Comparison of ENCODE assay signal across 21 cellular contexts in the genomic region with DNA sequence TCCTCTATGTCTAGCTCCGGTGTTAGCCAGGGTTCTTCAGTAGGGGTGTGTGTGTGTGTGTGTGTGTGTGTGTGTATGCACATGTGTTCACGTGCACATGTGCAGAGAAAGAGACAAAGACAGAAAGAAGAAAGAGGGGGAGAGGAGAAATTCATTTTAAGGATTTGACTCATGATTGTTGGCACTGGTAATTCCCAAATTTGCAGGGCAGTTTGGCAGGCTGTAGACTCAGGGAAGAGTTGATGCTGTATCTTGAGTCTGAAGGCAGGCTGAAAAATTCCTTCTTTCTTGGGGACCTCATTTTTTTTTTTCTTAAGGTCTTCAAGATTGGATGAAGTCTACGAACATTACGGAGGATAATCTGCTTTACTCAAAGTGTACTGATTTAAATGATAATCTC.
DNase-seq lines count a peak whose midpoint lies in the region; ATAC-seq, FAIRE-seq and TF ChIP-seq lines count a peak whose summit lies in the region.
"Had no signal": no experiment of that assay in that cellular context is flagged by ENCODE, and none has a peak within 500 bp of the region (broad histone marks: within the 10 kb centered on the region; RNA-seq: fewer than 3 reads in every experiment).

No MANE protein-coding gene starts in this region.

- TF ChIP-seq CTCF in Calu3 (IDR thresholded peaks at IDR 0.05; ENCODE audit: unreplicated experiment) (no peak), H1 (IDR thresholded peaks at IDR 0.05; ENCODE audit: control extremely low read depth in 1 of 3, insufficient read depth in 1 of 3, low read depth in 1 of 3, low read length in 3 of 3) (no peak), mesothelial cell of epicardium (IDR thresholded peaks at IDR 0.05; ENCODE audit: unreplicated experiment) (no peak), OCI-LY7 (conservative IDR thresholded peaks at IDR 0.05; ENCODE audit: low read length) (no peak)

- H3K9me3 Mint-ChIP-seq in Calu3 (ENCODE audit: low read depth, unreplicated experiment) (peaks cover 9% of the 10 kb centered on the region), mesothelial cell of epicardium (peaks cover 4% of the 10 kb centered on the region)

- H3K27ac ChIP-seq in H1 (ENCODE audit: low read depth, low read length) (no peak overlapping the region), OCI-LY7 (ENCODE audit: low read depth, low read length, poor library complexity, severe bottlenecking) (no peak overlapping the region)
- H3K27ac ChIP-seq: C4-2B had no signal

- H2AK5ac ChIP-seq in H1 (ENCODE audit: low read depth, low read length): no peak overlapping the region

- H2BK12ac ChIP-seq in H1 (ENCODE audit: low read depth, low read length): no peak overlapping the region

- peaks cover 3% of the 10 kb centered on the region; the same call in 1 of the 2 replicates for H3K23me2 ChIP-seq in H1 (ENCODE audit: low read depth, low read length)

- H2AFZ ChIP-seq in H1 (ENCODE audit: low read length) (peak overlapping the region; percentile 32; the same call in 1 of the 2 replicates), OCI-LY7 (ENCODE audit: low read length) (no peak overlapping the region)

- H3K4ac ChIP-seq in H1 (replicated peaks; ENCODE audit: insufficient read length, low read depth, low read length): no peak overlapping the region

- H2BK5ac ChIP-seq in H1 (ENCODE audit: low read depth, low read length): no peak overlapping the region

- TF ChIP-seq EP300 in H1 (IDR thresholded peaks at IDR 0.05; ENCODE audit: borderline replicate concordance in 1 of 2, low read depth in 2 of 2, low read length in 2 of 2): no peak

- H3K9ac ChIP-seq in H1 (replicated peaks in 1 of 4; ENCODE audit: extremely low read depth in 1 of 4, low read depth in 3 of 4, low read length in 3 of 4): no peak overlapping the region

- no peak for TF ChIP-seq POLR2A in H1 (IDR thresholded peaks at IDR 0.05; ENCODE audit: control extremely low read depth in 1 of 2, low read depth in 2 of 2, low read length in 2 of 2)

- H4K5ac ChIP-seq in H1 (ENCODE audit: insufficient read length, low read depth, low read length): no peak overlapping the region

- H3K4me2 ChIP-seq in H1 (ENCODE audit: insufficient read depth in 1 of 2, low read depth in 2 of 2, low read length in 2 of 2) (no peak overlapping the region), OCI-LY7 (ENCODE audit: low read length) (no peak overlapping the region)

- H3K4me1 Mint-ChIP-seq in Calu3 (ENCODE audit: low read depth, unreplicated experiment) (peaks cover 35% of the 10 kb centered on the region), mesothelial cell of epicardium (peaks cover 37% of the 10 kb centered on the region)
- H3K4me1 Mint-ChIP-seq: CD4-positive, alpha-beta memory T cell; IgD-negative memory B cell had no signal

- 84% methylated on average over 4 of the region's 4 CpGs; no CpG with 5 or more reads in 1 of the 2 experiments for WGBS in H1 (ENCODE audit: extremely low coverage in 1 of 2, insufficient coverage in 1 of 2, insufficient read length in 1 of 2, insufficient replicate concordance in 2 of 2, low coverage in 1 of 2, low lambda C conversion rate in 2 of 2, missing lambda C conversion rate in 1 of 2), 2 experiments

- POLR2A ChIA-PET in H1 (lab: Charles Lee; ENCODE audit: partially characterized antibody): no interaction called here
- POLR2A ChIA-PET in OCI-LY7 (lab: Charles Lee): no interaction called here

- no peak overlapping the region for H3K4me3 ChIP-seq in H1 (ENCODE audit: extremely low read depth in 1 of 4, insufficient read depth in 2 of 4, low read depth in 3 of 4, low read length in 4 of 4)
- no peak overlapping the region for H3K4me3 ChIP-seq in OCI-LY7 (ENCODE audit: low read depth, low read length, poor library complexity, severe bottlenecking)

- H4K20me1 ChIP-seq in H1 (replicated peaks in 1 of 2; ENCODE audit: control insufficient read depth in 1 of 2, insufficient read depth in 2 of 2, low read length in 2 of 2): no peaks in the 10 kb centered on the region
- no peaks in the 10 kb centered on the region for H4K20me1 ChIP-seq in OCI-LY7 (ENCODE audit: insufficient read depth, low read length)

- H3K36me3 Mint-ChIP-seq in Calu3 (ENCODE audit: insufficient read depth, unreplicated experiment) (peaks cover 5% of the 10 kb centered on the region), mesothelial cell of epicardium (no peaks in the 10 kb centered on the region)
- H3K36me3 Mint-ChIP-seq: CD4-positive, alpha-beta memory T cell had no signal

- TF ChIP-seq RAD21 in H1 (IDR thresholded peaks at IDR 0.05 in 1 of 2, conservative IDR thresholded peaks at IDR 0.05 in 1 of 2; ENCODE audit: low read depth in 2 of 2, low read length in 2 of 2): no peak

- CTCF ChIA-PET in Calu3 (lab: Charles Lee) (no interaction called here), H1 (lab: Charles Lee; ENCODE audit: partially characterized antibody) (no interaction called here), OCI-LY7 (lab: Charles Lee; ENCODE audit: unreplicated experiment) (no interaction called here)

- H2BK120ac ChIP-seq in H1 (replicated peaks; ENCODE audit: low read depth, low read length): no peak overlapping the region

- no peak for DNase-seq in Calu3
- DNase-seq in H1 (ENCODE audit: low read depth in 1 of 2, low spot score in 2 of 2): no peak
- no peak for DNase-seq in mesothelial cell of epicardium (ENCODE audit: low spot score in 2 of 2, unreplicated experiment in 2 of 2)
- DNase-seq in superior temporal gyrus (ENCODE audit: extremely low spot score): peak; percentile 8
- no peak for DNase-seq in GM19240 (ENCODE audit: insufficient read length, low spot score)
- DNase-seq in OCI-LY7 (ENCODE audit: low spot score): no peak
- DNase-seq: ACHN; CD4-positive, alpha-beta memory T cell; DMS153; DMS79 treated with DMSO at 0.1 percent for 48 hours; EL; KG1 had no signal

- H3K9me3 ChIP-seq in H1 (ENCODE audit: insufficient read depth in 2 of 2, low read depth in 1 of 2, low read length in 1 of 2): peaks cover 0 to 2% of the 10 kb centered on the region in 2 experiments; a peak in 1 of 4 replicates
- no peaks in the 10 kb centered on the region for H3K9me3 ChIP-seq in OCI-LY7 (ENCODE audit: low read length)

- peak overlapping the region; percentile 24 for H3K27ac Mint-ChIP-seq in Calu3 (ENCODE audit: unreplicated experiment)
- peak overlapping the region; percentile 50 for H3K27ac Mint-ChIP-seq in mesothelial cell of epicardium
- H3K27ac Mint-ChIP-seq: B cell; CD4-positive, alpha-beta memory T cell; IgD-negative memory B cell had no signal

- H3K27me3 ChIP-seq in H1 (replicated peaks in 1 of 4; ENCODE audit: control insufficient read depth in 3 of 4, extremely low read depth in 1 of 4, insufficient read depth in 3 of 4, low read length in 3 of 4): no peaks in the 10 kb centered on the region

- H3K79me2 ChIP-seq in H1 (ENCODE audit: control insufficient read depth in 1 of 2, insufficient read depth in 2 of 2, low read length in 2 of 2): no peaks in the 10 kb centered on the region
- H3K79me2 ChIP-seq in OCI-LY7 (ENCODE audit: insufficient read depth, low read depth, low read length): no peaks in the 10 kb centered on the region

- no peak overlapping the region for H3K18ac ChIP-seq in H1 (ENCODE audit: extremely low read depth, low read length)

- no peak overlapping the region for H3K14ac ChIP-seq in H1 (ENCODE audit: insufficient read length)

- intact Hi-C loops in Calu3 (cut with micrococcal nuclease; ENCODE audit: unreplicated experiment) (no loop called here), OCI-LY7 (cut with micrococcal nuclease; ENCODE audit: unreplicated experiment) (no loop called here)

- ATAC-seq in HG03469 (IDR thresholded peaks at IDR 0.05; ENCODE audit: unreplicated experiment): no peak
- ATAC-seq: HCT116 had no signal

- no peak overlapping the region for H4K8ac ChIP-seq in H1 (ENCODE audit: extremely low read depth, insufficient read depth, low read length)

- H3K36me3 ChIP-seq in H1 (ENCODE audit: control insufficient read depth in 2 of 4, insufficient read depth in 4 of 4, low read length in 3 of 4) (no peaks in the 10 kb centered on the region), OCI-LY7 (ENCODE audit: insufficient read depth, low read length) (no peaks in the 10 kb centered on the region)

- H2BK15ac ChIP-seq in H1 (ENCODE audit: low read length): no peak overlapping the region

- H3K23ac ChIP-seq in H1 (ENCODE audit: insufficient read length): no peak overlapping the region

- H3K56ac ChIP-seq in H1 (replicated peaks; ENCODE audit: insufficient read length, low read depth, low read length): no peak overlapping the region

- no peak overlapping the region for H3K4me3 Mint-ChIP-seq in Calu3 (ENCODE audit: low read depth, unreplicated experiment)
- no peak overlapping the region for H3K4me3 Mint-ChIP-seq in mesothelial cell of epicardium
- H3K4me3 Mint-ChIP-seq: B cell; CD4-positive, alpha-beta memory T cell; IgD-negative memory B cell had no signal

- no peaks in the 10 kb centered on the region for H3K9me2 ChIP-seq in OCI-LY7 (ENCODE audit: insufficient read depth, low read length)

- H4K91ac ChIP-seq in H1 (replicated peaks; ENCODE audit: insufficient read length, low read length): no peak overlapping the region

- BruUV-seq in Calu3 (replicated peaks; lab: Mats Ljungman, UMichigan) (no TSS peak), OCI-LY7 (replicated peaks; lab: Mats Ljungman, UMichigan) (no TSS peak)

- no peak for FAIRE-seq in H1 (lab: Jason Lieb, UNC)
- FAIRE-seq: D721Med, G401.6, GM12891, H54 had no signal

- no peaks in the 10 kb centered on the region for H3K79me1 ChIP-seq in H1 (ENCODE audit: low read depth, low read length)

- H2BK20ac ChIP-seq in H1 (ENCODE audit: low read length): no peak overlapping the region

- peaks cover 0 to 2% (median 0%) of the 10 kb centered on the region in 4 experiments; a peak in 1 of 7 replicates for H3K4me1 ChIP-seq in H1 (replicated peaks in 1 of 4; ENCODE audit: control insufficient read depth in 3 of 4, insufficient read depth in 4 of 4, low read length in 3 of 4)
- H3K4me1 ChIP-seq in OCI-LY7 (ENCODE audit: insufficient read depth, low read length, poor library complexity, severe bottlenecking): no peaks in the 10 kb centered on the region

- H3K27me3 Mint-ChIP-seq in Calu3 (ENCODE audit: unreplicated experiment) (no peaks in the 10 kb centered on the region), mesothelial cell of epicardium (ENCODE audit: low read depth) (no peaks in the 10 kb centered on the region)

TF ChIP-seq in H1, 55 proteins besides CTCF, POLR2A, EP300 and RAD21 (continues in another document):
- TF ChIP-seq EGR1 (IDR thresholded peaks at IDR 0.05; ENCODE audit: borderline replicate concordance, low read depth, low read length) (no peak), BCL11A (IDR thresholded peaks at IDR 0.05; ENCODE audit: low read depth in 2 of 2, low read length in 2 of 2) (no peak), EZH2 (IDR thresholded peaks at IDR 0.05; ENCODE audit: low read depth, low read length, severe bottlenecking) (no peak), POLR2AphosphoS5 (IDR thresholded peaks at IDR 0.05; ENCODE audit: low read depth, low read length) (no peak)
